Comparison of ENCODE assay signal across 8 cellular contexts in genomic region chr3:56725175-56725574, GRCh38. TPM values are rescaled to one million over a fixed set of nuclear protein-coding genes. Genes with fewer than 3 reads are reported as not detected.
DNase-seq lines count a peak whose midpoint lies in the region; ATAC-seq and TF ChIP-seq lines count a peak whose summit lies in the region.

No MANE protein-coding gene starts in this region.

- H3K4me1 ChIP-seq in lower lobe of right lung, result no peaks in the 10 kb centered on the region

- no peaks in the 10 kb centered on the region for H3K9me3 ChIP-seq in lower lobe of right lung

- POLR2A ChIA-PET in activated B cell treated with CpG ODN at 0.5 μM for 24 hours (lab: Charles Lee), result interaction anchor here (0.5 to 2.3 kb wide), 2 partner anchors 29 to 97 kb away, joined by 6 to 11 read pairs; no protein-coding TSS in a partner anchor

- intact Hi-C loops in activated B cell treated with CpG ODN at 0.5 μM for 24 hours (cut with micrococcal nuclease) (loop anchor here (2.0 kb wide), 1 partner anchor 30 kb away; no protein-coding TSS in a partner anchor), lower lobe of right lung (cut with DNase I) (no loop called here)

- no peak overlapping the region for H3K4me3 ChIP-seq in lower lobe of right lung
- no peak overlapping the region for H3K4me3 ChIP-seq in coronary artery

- no peaks in the 10 kb centered on the region for H3K9me3 Mint-ChIP-seq in activated B cell treated with CpG ODN at 0.5 μM for 24 hours

- peak overlapping the region; percentile 21 for H3K27ac Mint-ChIP-seq in activated B cell treated with CpG ODN at 0.5 μM for 24 hours

- H3K36me3 ChIP-seq in lower lobe of right lung, result peaks cover 64% of the 10 kb centered on the region

- CTCF ChIA-PET in activated B cell treated with CpG ODN at 0.5 μM for 24 hours (lab: Charles Lee), result interaction anchor here (1.2 to 1.8 kb wide), 3 partner anchors 74 to 264 kb away, joined by 3 to 7 read pairs (median 3); no protein-coding TSS in a partner anchor

- no peak for TF ChIP-seq CTCF in activated B cell treated with CpG ODN at 0.5 μM for 24 hours (IDR thresholded peaks at IDR 0.05)
- no peak for TF ChIP-seq CTCF in lower lobe of right lung (IDR thresholded peaks at IDR 0.05)
- TF ChIP-seq CTCF in coronary artery (IDR thresholded peaks at IDR 0.05), result no peak

- no peak overlapping the region for H3K27ac ChIP-seq in lower lobe of right lung
- H3K27ac ChIP-seq in coronary artery, result no peak overlapping the region

- H3K4me3 Mint-ChIP-seq in activated B cell treated with CpG ODN at 0.5 μM for 24 hours, result no peak overlapping the region

- DNase-seq in activated B cell treated with CpG ODN at 0.5 μM for 24 hours, result no peak
- DNase-seq in lower lobe of right lung, result no peak
- DNase-seq in coronary artery (ENCODE audit: low spot score), result no peak
- no peak for DNase-seq in NCI-H2196 treated with DMSO at 0.1 percent for 48 hours (lab: John Stamatoyannopoulos, UW; ENCODE audit: unreplicated experiment)
- DNase-seq in HK-2 (ENCODE audit: unreplicated experiment), result no peak

- peak; percentile 97 for ATAC-seq in GM18498 (IDR thresholded peaks at IDR 0.05; ENCODE audit: unreplicated experiment)
- ATAC-seq in HG02798 (IDR thresholded peaks at IDR 0.05; ENCODE audit: poor library complexity, unreplicated experiment), result peak; percentile 99
- ATAC-seq in activated B cell treated with CpG ODN at 0.5 μM for 24 hours (ENCODE audit: low read depth), result peak; percentile 56
- peak; percentile 57 to 64 for ATAC-seq in lower lobe of right lung
- ATAC-seq in SK-N-SH treated with all-trans-retinoic acid at 6 μM for 48 hours, result no peak

- peaks cover 59% of the 10 kb centered on the region for H3K36me3 Mint-ChIP-seq in activated B cell treated with CpG ODN at 0.5 μM for 24 hours (ENCODE audit: low read depth)

- H3K4me1 Mint-ChIP-seq in activated B cell treated with CpG ODN at 0.5 μM for 24 hours, result peaks cover 23% of the 10 kb centered on the region

- H3K27me3 Mint-ChIP-seq in activated B cell treated with CpG ODN at 0.5 μM for 24 hours, result no peaks in the 10 kb centered on the region

- no peaks in the 10 kb centered on the region for H3K27me3 ChIP-seq in lower lobe of right lung (ENCODE audit: low read depth)

TF ChIP-seq in SK-N-SH treated with all-trans-retinoic acid at 6 μM for 48 hours, 23 proteins besides CTCF, POLR2A, EP300 and RAD21:
- no peak for TF ChIP-seq OSR1 (CRISPR knock-in tag; IDR thresholded peaks at IDR 0.05)
- TF ChIP-seq GLIS3 (CRISPR knock-in tag; IDR thresholded peaks at IDR 0.05), result no peak
- TF ChIP-seq POU6F1 (CRISPR knock-in tag; IDR thresholded peaks at IDR 0.05; ENCODE audit: borderline replicate concordance, low read depth), result no peak
- TF ChIP-seq ZNF565 (CRISPR knock-in tag; conservative IDR thresholded peaks at IDR 0.05; ENCODE audit: low read depth), result no peak
- TF ChIP-seq ZFP30 (CRISPR knock-in tag; IDR thresholded peaks at IDR 0.05), result no peak
- no peak for TF ChIP-seq SNAI2 (CRISPR knock-in tag; IDR thresholded peaks at IDR 0.05)
- no peak for TF ChIP-seq CREB5 (CRISPR knock-in tag; IDR thresholded peaks at IDR 0.05; ENCODE audit: low read depth)
- no peak for TF ChIP-seq BACH2 (CRISPR knock-in tag; IDR thresholded peaks at IDR 0.05; ENCODE audit: borderline replicate concordance)
- TF ChIP-seq ZNF8 (CRISPR knock-in tag; IDR thresholded peaks at IDR 0.05), result no peak
- TF ChIP-seq ZFP3 (CRISPR knock-in tag; IDR thresholded peaks at IDR 0.05), result no peak
- no peak for TF ChIP-seq ISL1 (CRISPR knock-in tag; IDR thresholded peaks at IDR 0.05)
- TF ChIP-seq ZC3H10 (CRISPR knock-in tag; IDR thresholded peaks at IDR 0.05), result no peak
- TF ChIP-seq TSHZ2 (CRISPR knock-in tag; IDR thresholded peaks at IDR 0.05), result no peak
- TF ChIP-seq RARB (CRISPR knock-in tag; IDR thresholded peaks at IDR 0.05), result no peak

RNA-seq across cellular contexts. Expression of gene TASOR, which starts 42.1 kb away (rescaled TPM):
- total RNA-seq in activated B cell treated with CpG ODN at 0.5 μM for 24 hours (66.0 and 79.7 TPM in 2 replicates), lower lobe of right lung (69.7 TPM)
